Comparison of ENCODE assay signal across 12 cellular contexts in genomic region chr1:242890211-242890741, GRCh38.
A peak's percentile ranks its signal among the peaks of the same experiment; 100 is the strongest.
DNase-seq lines count a peak whose midpoint lies in the region; ATAC-seq and TF ChIP-seq lines count a peak whose summit lies in the region.
"Had no signal": no experiment of that assay in that cellular context is flagged by ENCODE, and none has a peak within 500 bp of the region (broad histone marks: within the 10 kb centered on the region; RNA-seq: fewer than 3 reads in every experiment).

No MANE protein-coding gene starts in this region.

- no peaks in the 10 kb centered on the region for H3K36me3 ChIP-seq in NT2/D1 (ENCODE audit: insufficient read depth, insufficient read length, low read length)
- H3K36me3 ChIP-seq in neural cell (ENCODE audit: insufficient read depth, low read length) = no peaks in the 10 kb centered on the region
- H3K36me3 ChIP-seq: Peyer's patch had no signal

- WGBS in H9 (ENCODE audit: extremely low coverage, insufficient read length, low lambda C conversion rate) = no CpG with 5 or more reads among the region's 42 CpGs

- no peaks in the 10 kb centered on the region for H4K20me1 ChIP-seq in H9 (ENCODE audit: control insufficient read depth, insufficient read depth, insufficient read length)
- H4K20me1 ChIP-seq in neural cell (ENCODE audit: insufficient read depth) = no peaks in the 10 kb centered on the region

- no peak overlapping the region for H4K8ac ChIP-seq in H9 (replicated peaks; ENCODE audit: insufficient read length, low read depth, low read length)

- H3K56ac ChIP-seq in H9 (ENCODE audit: insufficient read length, low read depth, low read length) = no peak overlapping the region

- H3K9me3 Mint-ChIP-seq in H9 = no peaks in the 10 kb centered on the region; a peak in 1 of 5 replicates
- H3K9me3 Mint-ChIP-seq: effector memory CD8-positive, alpha-beta T cell had no signal

- DNase-seq in H9 (peak; percentile 84), NT2/D1 (ENCODE audit: low read depth, low spot score) (peak; percentile 70), left cardiac atrium (peak; percentile 24)
- DNase-seq in stimulated activated CD4-positive, alpha-beta T cell treated with anti-CD3 and anti-CD28 coated beads, Interleukin-2, amount 100 ng/mL, for 24 hours = no peak
- DNase-seq: activated B cell treated with CpG ODN at 0.5 μM for 24 hours; activated naive CD4-positive, alpha-beta T cell; effector memory CD8-positive, alpha-beta T cell; NCI-H1417; Peyer's patch had no signal

- H3K14ac ChIP-seq in H9 (ENCODE audit: insufficient read depth, low read length) = no peak overlapping the region

- no peaks in the 10 kb centered on the region for H3K36me3 Mint-ChIP-seq in H9 (ENCODE audit: insufficient read depth in 1 of 3, low read depth in 3 of 3)

- H3K27ac ChIP-seq in H9 (ENCODE audit: insufficient read length, low read depth, low read length) (no peak overlapping the region), neural cell (ENCODE audit: low read length) (no peak overlapping the region)
- H3K27ac ChIP-seq: Peyer's patch had no signal

- H3K9ac ChIP-seq in H9 (ENCODE audit: extremely low read depth, insufficient read length, low read length) (no peak overlapping the region), NT2/D1 (ENCODE audit: insufficient read length, low read depth) (peak overlapping the region; percentile 50), neural cell (ENCODE audit: low read length) (no peak overlapping the region)

- no peak overlapping the region for H3T11ph ChIP-seq in H9 (ENCODE audit: low read length)

- H2AK5ac ChIP-seq in H9 (ENCODE audit: insufficient read length, low read length) = no peak overlapping the region

- H3K9me3 ChIP-seq in H9 (ENCODE audit: control insufficient read depth, low read depth, low read length) = no peaks in the 10 kb centered on the region
- no peaks in the 10 kb centered on the region for H3K9me3 ChIP-seq in NT2/D1 (ENCODE audit: insufficient read depth, low read length)
- no peaks in the 10 kb centered on the region for H3K9me3 ChIP-seq in neural cell (ENCODE audit: low read length)

- H2BK12ac ChIP-seq in H9 (ENCODE audit: insufficient read length, low read depth, low read length) = no peak overlapping the region

- no peaks in the 10 kb centered on the region for H3K27me3 ChIP-seq in H9 (ENCODE audit: insufficient read depth, low read length)
- no peaks in the 10 kb centered on the region for H3K27me3 ChIP-seq in NT2/D1 (ENCODE audit: insufficient read depth, insufficient read length)
- H3K27me3 ChIP-seq in neural cell (ENCODE audit: insufficient read depth, low read depth, low read length) = no peaks in the 10 kb centered on the region
- H3K27me3 ChIP-seq: Peyer's patch had no signal

- no peaks in the 10 kb centered on the region for H3K23me2 ChIP-seq in H9 (ENCODE audit: insufficient read length, low read depth, low read length, poor library complexity, severe bottlenecking)

- intact Hi-C loops in left cardiac atrium (cut with DNase I) = no loop called here

- H2BK120ac ChIP-seq in H9 (ENCODE audit: low read depth, low read length, poor library complexity, severe bottlenecking) = no peak overlapping the region

- H3K27ac Mint-ChIP-seq in H9 = no peak overlapping the region
- H3K27ac Mint-ChIP-seq: activated B cell treated with CpG ODN at 0.5 μM for 24 hours; effector memory CD8-positive, alpha-beta T cell had no signal

- peak overlapping the region; percentile 55 to 74 for H3K4me3 Mint-ChIP-seq in H9
- H3K4me3 Mint-ChIP-seq: activated B cell treated with CpG ODN at 0.5 μM for 24 hours; effector memory CD8-positive, alpha-beta T cell had no signal

- H3K18ac ChIP-seq in H9 (ENCODE audit: insufficient read length, low read depth, low read length) = no peak overlapping the region

- peak overlapping the region; percentile 24 for H3K4me3 ChIP-seq in NT2/D1 (ENCODE audit: insufficient read length, low read depth)
- peak overlapping the region; percentile 18 for H3K4me3 ChIP-seq in neural cell (ENCODE audit: low read length)
- H3K4me3 ChIP-seq: Peyer's patch had no signal

- no peak overlapping the region for H4K91ac ChIP-seq in H9 (ENCODE audit: insufficient read length, low read depth, low read length)

- peaks cover 4 to 8% of the 10 kb centered on the region in 2 experiments for H3K4me1 Mint-ChIP-seq in H9

- no peak for TF ChIP-seq RAD21 in neural cell (conservative IDR thresholded peaks at IDR 0.05)

- peak in 1 of 2 donors; percentile 71 for ATAC-seq in left cardiac atrium
- no peak for ATAC-seq in GM21576 (IDR thresholded peaks at IDR 0.05; ENCODE audit: unreplicated experiment)
- ATAC-seq in HG02642 (IDR thresholded peaks at IDR 0.05; ENCODE audit: poor library complexity, unreplicated experiment) = no peak
- ATAC-seq: effector memory CD8-positive, alpha-beta T cell had no signal

- no peak overlapping the region for H3K4ac ChIP-seq in H9 (ENCODE audit: low read depth, low read length)

- no peaks in the 10 kb centered on the region for H3K79me2 ChIP-seq in H9 (ENCODE audit: insufficient read depth, low read length)
- no peaks in the 10 kb centered on the region for H3K79me2 ChIP-seq in neural cell (replicated peaks; ENCODE audit: insufficient read depth, low read length)

- peaks cover 4% of the 10 kb centered on the region for H3K27me3 Mint-ChIP-seq in H9 (ENCODE audit: low read depth)

- no peak overlapping the region for H2BK20ac ChIP-seq in H9 (ENCODE audit: low read depth, low read length, poor library complexity, severe bottlenecking)

- no peaks in the 10 kb centered on the region for H3K79me1 ChIP-seq in H9 (ENCODE audit: insufficient read depth, low read depth, low read length, poor library complexity, severe bottlenecking)

- no peak overlapping the region for H3K23ac ChIP-seq in H9 (ENCODE audit: insufficient read length, low read depth, low read length)

- H3K4me1 ChIP-seq in H9 (ENCODE audit: insufficient read depth, low read length) (no peaks in the 10 kb centered on the region), NT2/D1 (ENCODE audit: insufficient read depth, insufficient read length) (peaks cover 2% of the 10 kb centered on the region)
- H3K4me1 ChIP-seq: Peyer's patch had no signal

- H3K9me2 ChIP-seq in neural cell (ENCODE audit: insufficient read depth, low read length) = no peaks in the 10 kb centered on the region

- H4K5ac ChIP-seq in H9 (ENCODE audit: insufficient read length, low read depth, low read length) = no peak overlapping the region

- H3K4me2 ChIP-seq in H9 (ENCODE audit: insufficient read depth, insufficient read length, low read length) (no peak overlapping the region), neural cell (ENCODE audit: low read length) (no peak overlapping the region)

- no peak overlapping the region for H2BK15ac ChIP-seq in H9 (ENCODE audit: low read depth, low read length)

- no peak overlapping the region for H2AFZ ChIP-seq in H9 (ENCODE audit: low read length)
- H2AFZ ChIP-seq in neural cell (ENCODE audit: low read depth, low read length) = no peak overlapping the region

- no peaks in the 10 kb centered on the region for H3F3A ChIP-seq in neural cell (ENCODE audit: insufficient read depth, low read length, poor library complexity, severe bottlenecking)

- no peak for TF ChIP-seq CTCF in H9 (conservative IDR thresholded peaks at IDR 0.05)
- TF ChIP-seq CTCF in neural cell (IDR thresholded peaks at IDR 0.05; ENCODE audit: poor library complexity, severe bottlenecking) = no peak

- no peak for TF ChIP-seq EP300 in neural cell (conservative IDR thresholded peaks at IDR 0.05; ENCODE audit: poor library complexity, severe bottlenecking)

- H2BK5ac ChIP-seq in H9 (ENCODE audit: insufficient read length, low read length) = no peak overlapping the region

TF ChIP-seq in neural cell, 6 proteins besides CTCF, POLR2A, EP300 and RAD21:
- TF ChIP-seq EZH2 (IDR thresholded peaks at IDR 0.05; ENCODE audit: borderline replicate concordance, insufficient read depth, low read length, poor library complexity, severe bottlenecking) (no peak), SMC3 (conservative IDR thresholded peaks at IDR 0.05; ENCODE audit: poor library complexity) (no peak), POLR2AphosphoS5 (IDR thresholded peaks at IDR 0.05) (no peak)

Comparison
In these comparisons a context has a peak if more than half of its experiments do, and no peak if none do; other contexts are left out.
1. DNase-seq: peak in H9 (single experiment), NT2/D1 (single experiment) and left cardiac atrium (single experiment); none in stimulated activated CD4-positive, alpha-beta T cell treated with anti-CD3 and anti-CD28 coated beads, Interleukin-2, amount 100 ng/mL, for 24 hours (0 of 2).